Comparison of ENCODE assay signal across 30 cellular contexts in genomic region chr14:96182546-96182945, GRCh38. TPM values are rescaled to one million over a fixed set of nuclear protein-coding genes. Genes with fewer than 3 reads are reported as not detected.
"Had no signal": no experiment of that assay in that cellular context is flagged by ENCODE, and none has a peak within 500 bp of the region (broad histone marks: within the 10 kb centered on the region; RNA-seq: fewer than 3 reads in every experiment).

No MANE protein-coding gene starts in this region.

- H3K9me3 ChIP-seq: esophagus muscularis mucosa, gastroesophageal sphincter had no signal

- ATAC-seq: activated T-cell treated with anti-CD3 and anti-CD28 coated beads, Interleukin-2, amount 50 U/mL, for 4 hours; activated T-helper 17 cell treated with anti-CD3 and anti-CD28 coated beads, Interleukin-2, amount 50 U/mL, for 72 hours; effector memory CD8-positive, alpha-beta T cell; foreskin keratinocyte; gastroesophageal sphincter; T-helper 17 cell; WTC11 had no signal

- H3K27ac ChIP-seq: brain microvascular endothelial cell, foreskin keratinocyte, VCaP had no signal

- H3K36me3 ChIP-seq: brain microvascular endothelial cell, esophagus muscularis mucosa, gastroesophageal sphincter had no signal

- H3K4me3 ChIP-seq: esophagus muscularis mucosa, gastroesophageal sphincter had no signal

- FAIRE-seq: astrocyte, colon had no signal

- DNase-seq: activated CD4-positive, alpha-beta memory T cell treated with anti-CD3 and anti-CD28 coated beads, Interleukin-2, amount 10 ng/mL, durations not matched to agents 7 days and 5 days; activated CD4-positive, alpha-beta T cell treated with anti-CD3 and anti-CD28 coated beads for 1 hour; activated CD4-positive, alpha-beta T cell treated with anti-CD3 and anti-CD28 coated beads for 4 hours; activated CD4-positive, alpha-beta T cell treated with anti-CD3 and anti-CD28 coated beads, Interleukin-2, amount 10 ng/mL, durations not matched to agents 7 days and 5 days; activated CD4-positive, alpha-beta T cell treated with anti-CD3 and anti-CD28 coated beads, Interleukin-2, amount 50 U/mL, for 4 hours; activated CD8-positive, alpha-beta memory T cell treated with anti-CD3 and anti-CD28 coated beads for 24 hours; activated effector memory CD4-positive, alpha-beta T cell treated with Interleukin-2 at 50 U/mL for 16 hours; activated gamma-delta T cell treated with Interleukin-2 at 50 U/mL for 16 hours; activated naive CD4-positive, alpha-beta T cell treated with anti-CD3 and anti-CD28 coated beads, Interleukin-2, amount 50 U/mL, for 16 hours; activated naive CD4-positive, alpha-beta T cell treated with Interleukin-2 at 50 U/mL for 16 hours; activated T-cell treated with anti-CD3 and anti-CD28 coated beads, Interleukin-2, amount 50 U/mL, for 4 hours; amniotic stem cell; anterior cingulate cortex; brain microvascular endothelial cell; cortex of kidney; dermis blood vessel endothelial cell; effector CD4-positive, alpha-beta T cell; effector memory CD8-positive, alpha-beta T cell; erythroblast; foreskin keratinocyte; T-helper 1 cell; T-helper 17 cell; T1000 had no signal

- H3K27me3 ChIP-seq: brain microvascular endothelial cell, esophagus muscularis mucosa, gastroesophageal sphincter had no signal

RNA-seq across cellular contexts. Expression of gene BDKRB2, which starts 22.1 kb away (rescaled TPM):
- total RNA-seq: activated CD4-positive, alpha-beta memory T cell treated with anti-CD3 and anti-CD28 coated beads, Interleukin-2, amount 10 ng/mL, durations not matched to agents 7 days and 5 days; activated CD4-positive, alpha-beta T cell treated with anti-CD3 and anti-CD28 coated beads, Interleukin-2, amount 10 ng/mL, durations not matched to agents 7 days and 5 days; activated T-cell treated with anti-CD3 and anti-CD28 coated beads, Interleukin-2, amount 50 U/mL, for 4 hours; activated T-helper 17 cell treated with anti-CD3 and anti-CD28 coated beads, Interleukin-2, amount 50 U/mL, for 72 hours; T-helper 17 cell had no signal
